ENCODE assay signal across 25 cellular contexts in genomic region chr12:22453511-22453910, GRCh38.
DNase-seq lines count a peak whose midpoint lies in the region; ATAC-seq and TF ChIP-seq lines count a peak whose summit lies in the region.
"Had no signal": no experiment of that assay in that cellular context is flagged by ENCODE, and none has a peak within 500 bp of the region (broad histone marks: within the 10 kb centered on the region; RNA-seq: fewer than 3 reads in every experiment).

No MANE protein-coding gene starts in this region.

- H3K9me1 ChIP-seq in IMR-90 (ENCODE audit: insufficient read depth, low read length) = no peaks in the 10 kb centered on the region

- POLR2A ChIA-PET in IMR-90 (lab: Charles Lee; ENCODE audit: unreplicated experiment) = no interaction called here
- POLR2A ChIA-PET in CD4-positive, alpha-beta T cell (lab: Charles Lee) = no interaction called here

- no peak overlapping the region for H3K56ac ChIP-seq in IMR-90 (ENCODE audit: extremely low read depth, insufficient read depth, low read length)

- BruUV-seq in IMR-90 (replicated peaks; lab: Mats Ljungman, UMichigan) = no TSS peak

- dilution Hi-C loops in IMR-90 (cut with HindIII; ENCODE audit: low sequenced_read_pairs, unreplicated experiment) = no loop called here

- peaks cover 2% of the 10 kb centered on the region for H3K27me3 Mint-ChIP-seq in glutamatergic neuron (ENCODE audit: unreplicated experiment)
- no peaks in the 10 kb centered on the region for H3K27me3 Mint-ChIP-seq in CD4-positive, alpha-beta T cell
- H3K27me3 Mint-ChIP-seq: CD4-positive, CD25-positive, alpha-beta regulatory T cell had no signal

- H2AK5ac ChIP-seq in IMR-90 (ENCODE audit: low read depth, low read length) = no peak overlapping the region

- H2BK120ac ChIP-seq in IMR-90 (ENCODE audit: low read depth, low read length) = no peak overlapping the region

- no CpG with 5 or more reads among the region's 3 CpGs for WGBS in IMR-90 (ENCODE audit: extremely low coverage in 2 of 2, insufficient read length in 1 of 2), 2 experiments

- no peaks in the 10 kb centered on the region for H3K27me3 ChIP-seq in IMR-90 (ENCODE audit: control insufficient read depth, insufficient read depth, low read length)
- H3K27me3 ChIP-seq in CD4-positive, alpha-beta T cell (ENCODE audit: control insufficient read depth, insufficient read depth, low read length) = no peaks in the 10 kb centered on the region
- H3K27me3 ChIP-seq: BE2C, BLaER1 had no signal

- no peak overlapping the region for H3K4ac ChIP-seq in IMR-90 (ENCODE audit: low read depth, low read length)

- TF ChIP-seq CTCF in IMR-90 (conservative IDR thresholded peaks at IDR 0.05; ENCODE audit: low read depth, low read length) = no peak
- no peak for TF ChIP-seq CTCF in epithelial cell of esophagus (IDR thresholded peaks at IDR 0.05; ENCODE audit: insufficient read depth, low read depth, low read length, missing control alignments)
- TF ChIP-seq CTCF in glutamatergic neuron (IDR thresholded peaks at IDR 0.05; ENCODE audit: partially characterized antibody, unreplicated experiment) = no peak
- TF ChIP-seq CTCF in CD4-positive, alpha-beta T cell (IDR thresholded peaks at IDR 0.05) = no peak

- no peak overlapping the region for H3K9ac ChIP-seq in IMR-90 (ENCODE audit: low read depth, low read length)
- H3K9ac ChIP-seq: BLaER1 had no signal

- no peaks in the 10 kb centered on the region for H3K36me3 ChIP-seq in IMR-90 (ENCODE audit: control insufficient read depth, insufficient read depth, low read length)
- H3K36me3 ChIP-seq: BE2C had no signal

- no peak overlapping the region for H2AFZ ChIP-seq in IMR-90 (replicated peaks; ENCODE audit: low read length, poor library complexity)

- H3K18ac ChIP-seq in IMR-90 (ENCODE audit: low read depth, low read length) = no peak overlapping the region

- no peak overlapping the region for H4K5ac ChIP-seq in IMR-90 (ENCODE audit: low read depth, low read length)

- intact Hi-C loops in IMR-90 (cut with micrococcal nuclease) = no loop called here
- intact Hi-C loops in CD4-positive, alpha-beta T cell (cut with DNase I, micrococcal nuclease) = no loop called here

- H4K8ac ChIP-seq in IMR-90 (ENCODE audit: low read depth in 2 of 2, low read length in 2 of 2) = no peak overlapping the region

- no peak overlapping the region for H3K27ac ChIP-seq in IMR-90 (ENCODE audit: insufficient read depth, low read length)
- H3K27ac ChIP-seq in CD4-positive, alpha-beta T cell (ENCODE audit: low read depth, low read length) = no peak overlapping the region
- H3K27ac ChIP-seq: BLaER1 had no signal

- H3K4me1 Mint-ChIP-seq in glutamatergic neuron (ENCODE audit: low read depth, unreplicated experiment) = peaks cover 35% of the 10 kb centered on the region
- H3K4me1 Mint-ChIP-seq in CD4-positive, alpha-beta T cell (ENCODE audit: low read depth) = no peaks in the 10 kb centered on the region
- H3K4me1 Mint-ChIP-seq: CD4-positive, CD25-positive, alpha-beta regulatory T cell had no signal

- H3K4me3 ChIP-seq in IMR-90 (ENCODE audit: insufficient read depth, low read depth, low read length) (no peak overlapping the region), epithelial cell of esophagus (ENCODE audit: low read length) (no peak overlapping the region)
- H3K4me3 ChIP-seq: BLaER1, GM12878 had no signal

- H3K27ac Mint-ChIP-seq in glutamatergic neuron (ENCODE audit: unreplicated experiment) = peak overlapping the region; percentile 68
- H3K27ac Mint-ChIP-seq in CD4-positive, alpha-beta T cell = no peak overlapping the region
- H3K27ac Mint-ChIP-seq: CD14-positive monocyte; CD8-positive, alpha-beta T cell had no signal

- TF ChIP-seq RAD21 in IMR-90 (IDR thresholded peaks at IDR 0.05; ENCODE audit: low read length) = no peak

- no peak overlapping the region for H3K4me3 Mint-ChIP-seq in glutamatergic neuron (ENCODE audit: unreplicated experiment)
- H3K4me3 Mint-ChIP-seq in CD4-positive, alpha-beta T cell = no peak overlapping the region
- H3K4me3 Mint-ChIP-seq: CD14-positive monocyte; CD4-positive, CD25-positive, alpha-beta regulatory T cell; CD8-positive, alpha-beta T cell had no signal

- no peak for TF ChIP-seq POLR2A in IMR-90 (IDR thresholded peaks at IDR 0.05; ENCODE audit: low read depth, low read length)

- no peaks in the 10 kb centered on the region for H3K9me3 ChIP-seq in IMR-90 (ENCODE audit: control insufficient read depth, insufficient read depth, low read length)
- H3K9me3 ChIP-seq in CD4-positive, alpha-beta T cell (ENCODE audit: control insufficient read depth, low read length) = no peaks in the 10 kb centered on the region
- H3K9me3 ChIP-seq: BE2C, BLaER1, Caco-2 had no signal

- CTCF ChIA-PET in IMR-90 (lab: Yijun Ruan, JAX) = no interaction called here
- CTCF ChIA-PET in CD4-positive, alpha-beta T cell (lab: Charles Lee) = no interaction called here

- no peaks in the 10 kb centered on the region; a peak in 1 of 4 replicates for H3K79me1 ChIP-seq in IMR-90 (ENCODE audit: low read depth in 1 of 2, low read length in 2 of 2)

- H3K4me2 ChIP-seq in IMR-90 (ENCODE audit: low read depth, low read length) = no peak overlapping the region
- H3K4me2 ChIP-seq: BLaER1 had no signal

- no peak overlapping the region for H2AK9ac ChIP-seq in IMR-90 (replicated peaks; ENCODE audit: low read depth, low read length, poor library complexity)

- no peak overlapping the region for H2BK5ac ChIP-seq in IMR-90 (ENCODE audit: low read depth, low read length, poor library complexity, severe bottlenecking)

- H3K14ac ChIP-seq in IMR-90 (replicated peaks; ENCODE audit: low read depth, low read length) = no peak overlapping the region

- ATAC-seq in IMR-90 (ENCODE audit: low read depth) (no peak), GM19328 (IDR thresholded peaks at IDR 0.05; ENCODE audit: unreplicated experiment) (no peak)
- ATAC-seq in CD4-positive, alpha-beta T cell (ENCODE audit: poor library complexity) = no peak
- ATAC-seq: CD8-positive, alpha-beta T cell; GM12878 had no signal

- DNase-seq in IMR-90 (no peak), epithelial cell of esophagus (ENCODE audit: low read depth) (peak; percentile 44), glutamatergic neuron (no peak), T1000 (lab: John Stamatoyannopoulos, UW) (no peak), H4 (ENCODE audit: low spot score) (no peak)
- no peak for DNase-seq in CD4-positive, alpha-beta T cell
- DNase-seq: 8988T; ACHN; BE2C; C1 segment of cervical spinal cord; Caco-2; Calu3; CD4-positive, CD25-positive, alpha-beta regulatory T cell; CD8-positive, alpha-beta T cell; DMS 273 treated with DMSO at 0.1 percent for 48 hours; DMS153; DMS53; DMS79; DND-41; EL; GDM1 had no signal

- H2BK15ac ChIP-seq in IMR-90 (ENCODE audit: low read depth, low read length) = no peak overlapping the region

- H3K4me1 ChIP-seq in IMR-90 (ENCODE audit: control insufficient read depth, insufficient read depth, low read length) = no peaks in the 10 kb centered on the region
- H3K4me1 ChIP-seq: BE2C, BLaER1, Caco-2 had no signal

- no peak overlapping the region for H2BK20ac ChIP-seq in IMR-90 (ENCODE audit: low read depth, low read length)

- no peak overlapping the region for H4K91ac ChIP-seq in IMR-90 (ENCODE audit: insufficient read depth, low read depth, low read length)

- no peaks in the 10 kb centered on the region for H4K20me1 ChIP-seq in IMR-90 (ENCODE audit: insufficient read depth, low read length)
- H4K20me1 ChIP-seq: BLaER1 had no signal

- H3K36me3 Mint-ChIP-seq in glutamatergic neuron (ENCODE audit: unreplicated experiment) = no peaks in the 10 kb centered on the region
- peaks cover 33% of the 10 kb centered on the region for H3K36me3 Mint-ChIP-seq in CD4-positive, alpha-beta T cell (ENCODE audit: low read depth)

- peaks cover 2% of the 10 kb centered on the region for H3K9me3 Mint-ChIP-seq in glutamatergic neuron (ENCODE audit: unreplicated experiment)
- no peaks in the 10 kb centered on the region for H3K9me3 Mint-ChIP-seq in CD4-positive, alpha-beta T cell
- H3K9me3 Mint-ChIP-seq: CD14-positive monocyte; CD4-positive, CD25-positive, alpha-beta regulatory T cell; CD8-positive, alpha-beta T cell had no signal

- H3K23ac ChIP-seq in IMR-90 (ENCODE audit: low read depth, low read length) = no peak overlapping the region

- in situ Hi-C loops in IMR-90 (cut with MboI; ENCODE audit: low sequenced_read_pairs) = no loop called here

TF ChIP-seq in IMR-90, 13 proteins besides CTCF, POLR2A, EP300 and RAD21:
- TF ChIP-seq CEBPB (IDR thresholded peaks at IDR 0.05; ENCODE audit: low read depth, low read length) (0 out of 2 replicates have a peak, but pooled peaks have one; percentile 11), RFX5 (IDR thresholded peaks at IDR 0.05; ENCODE audit: low read depth, low read length) (no peak)
